Comparison of ENCODE assay signal across 8 cellular contexts in the genomic region with DNA sequence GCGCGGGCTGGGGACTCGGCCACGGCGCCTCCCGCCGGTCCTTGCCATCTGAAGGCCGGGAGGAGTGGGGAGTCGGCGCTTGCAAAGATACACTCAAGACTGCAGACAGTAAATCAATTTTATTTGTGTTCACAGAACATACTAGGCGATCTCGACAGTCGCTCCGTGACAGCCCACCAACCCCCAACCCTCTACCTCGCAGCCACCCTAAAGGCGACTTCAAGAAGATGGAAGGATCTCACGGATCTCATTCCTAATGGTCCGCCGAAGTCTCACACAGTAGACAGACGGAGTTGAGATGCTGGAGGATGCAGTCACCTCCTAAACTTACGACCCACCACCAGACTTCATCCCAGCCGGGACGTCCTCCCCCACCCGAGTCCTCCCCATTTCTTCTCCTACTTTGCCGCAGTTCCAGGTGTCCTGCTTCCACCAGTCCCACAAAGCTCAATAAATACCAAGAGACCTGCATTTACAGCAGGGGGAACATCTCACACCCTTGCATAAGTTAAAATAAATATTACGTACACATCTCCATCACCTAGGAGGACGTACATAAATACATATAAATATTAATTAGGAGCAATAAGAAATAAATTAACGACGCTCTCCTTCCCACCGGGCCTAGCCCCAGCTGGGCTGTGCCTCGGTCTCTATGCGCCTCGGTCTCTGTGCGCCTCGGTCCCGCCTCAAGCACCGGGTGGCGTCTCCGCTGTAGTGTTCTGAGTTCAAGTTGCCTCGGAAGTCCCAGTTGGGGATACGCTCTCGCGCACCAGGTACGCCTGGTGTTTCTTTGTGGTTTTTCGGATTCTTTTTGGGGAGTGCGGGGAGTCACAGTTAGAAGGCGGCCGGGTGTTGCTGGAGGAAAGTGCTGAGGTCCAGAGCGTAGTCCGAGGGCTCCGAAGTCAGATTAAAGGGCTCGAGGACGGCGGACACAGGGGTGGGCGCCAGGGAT. TPM values are rescaled to one million over a fixed set of nuclear protein-coding genes. Genes with fewer than 3 reads are reported as not detected.
DNase-seq lines count a peak whose midpoint lies in the region; ATAC-seq and TF ChIP-seq lines count a peak whose summit lies in the region.

No MANE protein-coding gene starts in this region.

- H3K79me2 ChIP-seq in SU-DHL-6 (ENCODE audit: insufficient read depth, low read length) = peaks cover 7% of the 10 kb centered on the region; the same call in 1 of the 2 replicates

- peak overlapping the region; percentile 83 for H3K4me3 ChIP-seq in SU-DHL-6 (ENCODE audit: insufficient read depth, low read length, poor library complexity, severe bottlenecking)
- peak overlapping the region; percentile 81 for H3K4me3 ChIP-seq in colonic mucosa
- peak overlapping the region; percentile 74 for H3K4me3 ChIP-seq in lung
- H3K4me3 ChIP-seq in thoracic aorta = peak overlapping the region; percentile 93

- TF ChIP-seq CTCF in SU-DHL-6 (IDR thresholded peaks at IDR 0.05; ENCODE audit: insufficient read depth, low read length, poor library complexity, severe bottlenecking) (no peak), colonic mucosa (IDR thresholded peaks at IDR 0.05) (no peak), lung (IDR thresholded peaks at IDR 0.05; ENCODE audit: control extremely low read depth, extremely low read depth) (no peak), thoracic aorta (IDR thresholded peaks at IDR 0.05) (no peak)

- no peaks in the 10 kb centered on the region for H4K20me1 ChIP-seq in SU-DHL-6 (ENCODE audit: low read depth, low read length)

- peak; percentile 12 for DNase-seq in COLO668 (lab: John Stamatoyannopoulos, UW; ENCODE audit: unreplicated experiment)
- DNase-seq in colonic mucosa = peak; percentile 62
- no peak for DNase-seq in lung (ENCODE audit: low spot score)
- DNase-seq in thoracic aorta (ENCODE audit: low spot score) = no peak
- no peak for DNase-seq in dedifferentiated amniotic fluid mesenchymal stem cell (ENCODE audit: extremely low spot score)
- no peak for DNase-seq in NCI-H146 treated with DMSO at 0.1 percent for 48 hours (lab: John Stamatoyannopoulos, UW; ENCODE audit: unreplicated experiment)

- intact Hi-C loops in colonic mucosa (cut with DNase I) = loop anchor here (5.0 kb wide), 3 partner anchors 39 to 134 kb away; no protein-coding TSS in a partner anchor

- H3K4me1 ChIP-seq in colonic mucosa (peaks cover 27% of the 10 kb centered on the region), lung (ENCODE audit: control insufficient read depth in 2 of 2, insufficient read depth in 2 of 2, low read length in 2 of 2) (peaks cover 0 to 9% of the 10 kb centered on the region in 2 donors), thoracic aorta (ENCODE audit: control insufficient read depth in 1 of 2, low read depth in 2 of 2) (peaks cover 9 to 46% of the 10 kb centered on the region in 2 donors)

- no peaks in the 10 kb centered on the region for H3K9me3 ChIP-seq in SU-DHL-6 (ENCODE audit: insufficient read depth, low read length)
- no peaks in the 10 kb centered on the region for H3K9me3 ChIP-seq in colonic mucosa
- H3K9me3 ChIP-seq in lung (ENCODE audit: control insufficient read depth in 2 of 2, insufficient read depth in 1 of 2, low read length in 1 of 2) = no peaks in the 10 kb centered on the region
- no peaks in the 10 kb centered on the region for H3K9me3 ChIP-seq in thoracic aorta

- H3F3A ChIP-seq in SU-DHL-6 (ENCODE audit: insufficient read depth) = peaks cover 12% of the 10 kb centered on the region

- H3K4me2 ChIP-seq in SU-DHL-6 (ENCODE audit: low read depth, low read length, poor library complexity, severe bottlenecking) = peak overlapping the region; percentile 74

- no peaks in the 10 kb centered on the region for H3K27me3 ChIP-seq in SU-DHL-6 (ENCODE audit: low read length)
- H3K27me3 ChIP-seq in colonic mucosa = no peaks in the 10 kb centered on the region
- H3K27me3 ChIP-seq in lung (ENCODE audit: control insufficient read depth, insufficient read depth) = no peaks in the 10 kb centered on the region
- no peaks in the 10 kb centered on the region for H3K27me3 ChIP-seq in thoracic aorta (replicated peaks; ENCODE audit: insufficient read depth)

- 2 to 3% methylated on average over 55 of the region's 55 CpGs for WGBS in lung, 2 donors

- H3K9me2 ChIP-seq in SU-DHL-6 (replicated peaks; ENCODE audit: insufficient read depth, low read length) = no peaks in the 10 kb centered on the region

- H2AFZ ChIP-seq in SU-DHL-6 (ENCODE audit: low read depth, low read length, severe bottlenecking) = peak overlapping the region; percentile 86

- ATAC-seq in HG02571 (IDR thresholded peaks at IDR 0.05; ENCODE audit: unreplicated experiment) (peak; percentile 20), lung (ENCODE audit: insufficient read depth, low FRiP score) (no peak), thoracic aorta (ENCODE audit: insufficient number of reproducible peaks, low FRiP score, low read depth) (no peak)

- H3K36me3 ChIP-seq in SU-DHL-6 (ENCODE audit: low read length) = peaks cover 10% of the 10 kb centered on the region; the same call in 1 of the 2 replicates
- H3K36me3 ChIP-seq in colonic mucosa = peaks cover 19% of the 10 kb centered on the region
- peaks cover 4 to 13% of the 10 kb centered on the region in 2 donors for H3K36me3 ChIP-seq in lung (ENCODE audit: control insufficient read depth in 2 of 2, insufficient read depth in 2 of 2, low read length in 2 of 2)
- peaks cover 20% of the 10 kb centered on the region for H3K36me3 ChIP-seq in thoracic aorta

- H3K27ac ChIP-seq in SU-DHL-6 (ENCODE audit: low read depth, low read length) (0 out of 2 replicates have a peak overlapping the region, but pooled peaks have one; percentile 1), colonic mucosa (peak overlapping the region; percentile 98), lung (ENCODE audit: low read depth in 1 of 2, low read length in 1 of 2) (peak overlapping the region; percentile 95 to 98), thoracic aorta (peak overlapping the region; percentile 92 to 94)

- H3K9ac ChIP-seq in SU-DHL-6 (ENCODE audit: low read length) (peak overlapping the region; percentile 78), colonic mucosa (ENCODE audit: low read depth in 2 of 2, low read length in 2 of 2) (peak overlapping the region; percentile 91 to 94)

RNA-seq across cellular contexts. Expression of a gene that starts 0.9 kb away (rescaled TPM):
- total RNA-seq in colonic mucosa (100 to 1,000 TPM; 130 to 158 TPM), lung (100 to 1,000 TPM in 1 of 2 donors, 10 to 100 TPM in 1; 88.0 to 171 TPM), thoracic aorta (100 to 1,000 TPM; 135 to 177 TPM)
- polyA plus RNA-seq in lung = 100 to 1,000 TPM; 205 to 474 TPM

RNA-seq across cellular contexts. Expression of a gene that starts 1.0 kb away (rescaled TPM):
- total RNA-seq in colonic mucosa (10 to 100 TPM; 47.2 to 92.8 TPM), lung (10 to 100 TPM; 16.7 to 37.4 TPM), thoracic aorta (10 to 100 TPM; 43.5 to 43.8 TPM)
- 100 to 1,000 TPM in 1 of 2 donors, 10 to 100 TPM in 1; 97.9 to 302 TPM for polyA plus RNA-seq in lung

RNA-seq across cellular contexts. Expression of a gene that starts 23.2 kb away (rescaled TPM):
- 100 to 1,000 TPM; 213 to 605 TPM for total RNA-seq in colonic mucosa
- 100 to 1,000 TPM; 292 to 403 TPM for total RNA-seq in lung
- polyA plus RNA-seq in lung = 100 to 1,000 TPM; 171 to 303 TPM
- 100 to 1,000 TPM; 172 to 243 TPM for total RNA-seq in thoracic aorta

RNA-seq across cellular contexts. Expression of a gene that starts 26.3 kb away (rescaled TPM):
- 10 to 100 TPM; 14.0 to 59.0 TPM for total RNA-seq in colonic mucosa
- 10 to 100 TPM; 13.7 to 34.0 TPM for total RNA-seq in lung
- 10 to 100 TPM in 1 of 2 donors, 1 to 10 TPM in 1; 9.9 to 11.0 TPM for polyA plus RNA-seq in lung
- total RNA-seq in thoracic aorta = 10 to 100 TPM; 16.6 to 22.6 TPM

RNA-seq across cellular contexts. Expression of a gene that starts 52.6 kb away (rescaled TPM):
- 10 to 100 TPM in 1 of 2 donors, 1 to 10 TPM in 1; 7.4 to 19.2 TPM for total RNA-seq in colonic mucosa
- total RNA-seq in lung = 10 to 100 TPM in 1 of 2 donors, 1 to 10 TPM in 1; 5.1 to 15.9 TPM
- 10 to 100 TPM; 16.0 to 18.7 TPM for polyA plus RNA-seq in lung
- total RNA-seq in thoracic aorta = 10 to 100 TPM in 1 of 2 donors, 1 to 10 TPM in 1; 2.3 to 17.1 TPM

Comparison
In these comparisons a context has a peak if more than half of its experiments do, and no peak if none do; other contexts are left out.
1. DNase-seq: peak in COLO668 (single experiment) and colonic mucosa (single experiment); none in lung (single experiment), thoracic aorta (single experiment), dedifferentiated amniotic fluid mesenchymal stem cell (single experiment) and NCI-H146 treated with DMSO at 0.1 percent for 48 hours (single experiment).
2. H3K27ac ChIP-seq: peak in every context shown above with its lines; median percentile 98 in colonic mucosa; 96 in lung; 93 in thoracic aorta; 1 in SU-DHL-6.
3. Peak in every context shown above with its lines, with median percentiles within 50 percentile points of each other: H3K4me3 ChIP-seq.